Comparison of ENCODE assay signal across 14 cellular contexts in the genomic region with DNA sequence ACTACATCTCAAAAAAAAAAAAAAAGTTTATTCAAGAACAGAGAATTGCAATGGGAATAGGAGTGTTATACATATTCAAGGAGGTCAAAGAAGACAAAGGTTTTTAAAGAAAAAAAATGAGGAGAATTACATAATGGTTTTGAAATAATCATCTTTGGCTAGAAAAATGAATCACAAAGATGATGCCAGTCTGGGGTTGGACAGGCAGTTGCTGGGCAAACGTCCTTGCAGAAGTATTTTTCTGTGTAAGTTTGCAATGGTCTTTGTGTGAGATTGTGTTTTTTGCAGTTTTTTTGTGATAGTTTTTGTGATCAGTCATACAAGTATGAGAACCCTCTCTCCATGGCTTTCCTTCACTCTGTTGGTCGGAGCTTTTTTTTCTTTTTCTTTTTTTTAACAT. TPM values are rescaled to one million over a fixed set of nuclear protein-coding genes. Genes with fewer than 3 reads are reported as not detected.
"Had no signal": no experiment of that assay in that cellular context is flagged by ENCODE, and none has a peak within 500 bp of the region (broad histone marks: within the 10 kb centered on the region; RNA-seq: fewer than 3 reads in every experiment).

No MANE protein-coding gene starts in this region.

- H3K27me3 ChIP-seq: breast epithelium, hepatocyte, thyroid gland had no signal

- H2AFZ ChIP-seq: hepatocyte had no signal

- H3K9me3 ChIP-seq: breast epithelium, thyroid gland had no signal

- H3K27ac Mint-ChIP-seq: activated B cell treated with CpG ODN at 0.5 μM for 24 hours; activated naive CD8-positive, alpha-beta T cell treated with anti-CD3 and anti-CD28 coated beads for 36 hours; activated T-cell treated with anti-CD3 and anti-CD28 coated beads, Interleukin-2, amount 50 U/mL, for 24 hours had no signal

- H3K79me2 ChIP-seq: hepatocyte had no signal

- H3K27me3 Mint-ChIP-seq: activated B cell treated with CpG ODN at 0.5 μM for 24 hours; activated naive CD8-positive, alpha-beta T cell treated with anti-CD3 and anti-CD28 coated beads for 36 hours; activated T-cell treated with anti-CD3 and anti-CD28 coated beads, Interleukin-2, amount 50 U/mL, for 24 hours had no signal

- H3K27ac ChIP-seq: breast epithelium, hepatocyte, thyroid gland had no signal

- H3K36me3 ChIP-seq: breast epithelium, thyroid gland had no signal

- H3K36me3 Mint-ChIP-seq: activated naive CD8-positive, alpha-beta T cell treated with anti-CD3 and anti-CD28 coated beads for 36 hours had no signal

- DNase-seq: activated B cell treated with CpG ODN at 0.5 μM for 24 hours; activated effector memory CD4-positive, alpha-beta T cell treated with anti-CD3 and anti-CD28 coated beads, Interleukin-2, amount 50 U/mL, for 16 hours; activated naive CD8-positive, alpha-beta T cell treated with anti-CD3 and anti-CD28 coated beads for 36 hours; activated T-cell treated with anti-CD3 and anti-CD28 coated beads, Interleukin-2, amount 50 U/mL, for 24 hours; aorta; kidney glomerular epithelial cell; right cardiac atrium; thyroid gland had no signal

- H3K4me2 ChIP-seq: hepatocyte, smooth muscle cell had no signal

- H3K4me3 Mint-ChIP-seq: activated B cell treated with CpG ODN at 0.5 μM for 24 hours; activated naive CD8-positive, alpha-beta T cell treated with anti-CD3 and anti-CD28 coated beads for 36 hours; activated T-cell treated with anti-CD3 and anti-CD28 coated beads, Interleukin-2, amount 50 U/mL, for 24 hours had no signal

- H3K4me3 ChIP-seq: breast epithelium, hepatocyte, smooth muscle cell, thyroid gland had no signal

- H3K9me3 Mint-ChIP-seq: activated B cell treated with CpG ODN at 0.5 μM for 24 hours; activated T-cell treated with anti-CD3 and anti-CD28 coated beads, Interleukin-2, amount 50 U/mL, for 24 hours had no signal

- ATAC-seq: right cardiac atrium had no signal

RNA-seq across cellular contexts. Expression of gene LYPD3, which starts 23.7 kb away (rescaled TPM):
- total RNA-seq: activated B cell treated with CpG ODN at 0.5 μM for 24 hours had no signal

RNA-seq across cellular contexts. Expression of gene TEX101, which starts 27.0 kb away (rescaled TPM):
- total RNA-seq: activated B cell treated with CpG ODN at 0.5 μM for 24 hours; activated naive CD8-positive, alpha-beta T cell treated with anti-CD3 and anti-CD28 coated beads for 36 hours; aorta; breast epithelium; fibroblast of lung; hepatocyte; posterior vena cava; right cardiac atrium; smooth muscle cell; T-helper 1 cell treated with Interleukin-12 subunit alpha and Interleukin-12 subunit beta and Interleukin-4 antibody, amounts not matched to agents 30 ng/mL and 1 ng/mL, for 36 hours had no signal
- polyA plus RNA-seq: aorta, fibroblast of lung, hepatocyte, right cardiac atrium, smooth muscle cell had no signal
